Comparison of ENCODE assay signal across 1 cellular context in genomic region chr4:26812049-26812729, GRCh38.
TF ChIP-seq lines count a peak whose summit lies in the region.

No MANE protein-coding gene starts in this region.

TF ChIP-seq in GM23338, 12 proteins besides CTCF, POLR2A, EP300 and RAD21 (continued from another document):
- TF ChIP-seq ZNF462 (CRISPR knock-in tag; IDR thresholded peaks at IDR 0.05) (no peak), EZH2 (IDR thresholded peaks at IDR 0.05; ENCODE audit: low read depth, unreplicated experiment) (no peak), EZH2phosphoT487 (IDR thresholded peaks at IDR 0.05; ENCODE audit: unreplicated experiment) (no peak), ZNF114 (CRISPR knock-in tag; IDR thresholded peaks at IDR 0.05) (no peak), CREB1 (CRISPR knock-in tag; IDR thresholded peaks at IDR 0.05; ENCODE audit: low read depth) (no peak), JUNB (IDR thresholded peaks at IDR 0.05; ENCODE audit: unreplicated experiment) (no peak), ETS1 (IDR thresholded peaks at IDR 0.05) (no peak), ZNF331 (CRISPR knock-in tag; IDR thresholded peaks at IDR 0.05; ENCODE audit: low read depth) (no peak)
TF ChIP-seq in GM23338: peak in this region for 0.
